In the genomic region with DNA sequence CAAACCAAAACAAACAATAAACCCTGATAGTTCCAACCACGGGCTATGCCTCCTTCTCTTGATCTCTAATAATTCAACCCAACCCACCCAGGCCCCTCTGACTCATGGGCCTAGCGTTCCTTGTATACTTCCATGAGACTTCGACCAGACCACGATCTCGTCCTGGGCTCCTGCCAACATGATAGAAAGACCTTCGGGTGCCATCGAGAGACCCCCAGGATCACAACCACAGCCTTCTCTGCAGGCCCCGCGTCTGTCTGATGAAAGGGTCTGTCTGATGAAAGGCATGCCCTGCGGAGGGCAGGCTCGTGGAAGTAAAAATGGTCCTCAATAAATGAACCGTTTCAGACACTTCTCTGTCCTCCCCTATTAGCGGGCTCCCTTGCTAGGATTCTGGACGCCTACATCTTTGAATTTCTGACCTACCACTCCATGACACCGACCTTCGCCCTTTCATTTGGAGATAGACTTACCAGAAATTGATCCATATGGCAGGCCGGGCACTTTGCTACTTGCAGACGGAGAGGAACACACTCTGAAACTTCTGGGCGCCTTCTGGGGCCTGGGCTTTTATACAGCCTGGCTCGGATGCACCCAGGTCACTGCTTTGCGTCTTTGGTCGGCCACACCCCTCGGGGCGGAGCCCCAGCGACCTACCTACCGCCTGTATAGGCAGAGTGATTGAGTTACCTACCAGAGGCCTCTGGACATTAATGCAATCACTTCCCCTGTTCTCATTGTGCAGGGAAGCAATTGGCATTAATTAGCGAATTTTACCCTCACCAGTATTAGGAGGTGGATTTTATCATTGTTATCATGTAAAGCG, we compare ENCODE assay signal across 2 cellular contexts.
TF ChIP-seq lines count a peak whose summit lies in the region.

No MANE protein-coding gene starts in this region.

TF ChIP-seq in GM23338, 12 proteins besides CTCF, POLR2A, EP300 and RAD21 (continues in another document):
- no peak for TF ChIP-seq EZH2phosphoT487 (IDR thresholded peaks at IDR 0.05; ENCODE audit: unreplicated experiment)
- TF ChIP-seq, protein P1, sequence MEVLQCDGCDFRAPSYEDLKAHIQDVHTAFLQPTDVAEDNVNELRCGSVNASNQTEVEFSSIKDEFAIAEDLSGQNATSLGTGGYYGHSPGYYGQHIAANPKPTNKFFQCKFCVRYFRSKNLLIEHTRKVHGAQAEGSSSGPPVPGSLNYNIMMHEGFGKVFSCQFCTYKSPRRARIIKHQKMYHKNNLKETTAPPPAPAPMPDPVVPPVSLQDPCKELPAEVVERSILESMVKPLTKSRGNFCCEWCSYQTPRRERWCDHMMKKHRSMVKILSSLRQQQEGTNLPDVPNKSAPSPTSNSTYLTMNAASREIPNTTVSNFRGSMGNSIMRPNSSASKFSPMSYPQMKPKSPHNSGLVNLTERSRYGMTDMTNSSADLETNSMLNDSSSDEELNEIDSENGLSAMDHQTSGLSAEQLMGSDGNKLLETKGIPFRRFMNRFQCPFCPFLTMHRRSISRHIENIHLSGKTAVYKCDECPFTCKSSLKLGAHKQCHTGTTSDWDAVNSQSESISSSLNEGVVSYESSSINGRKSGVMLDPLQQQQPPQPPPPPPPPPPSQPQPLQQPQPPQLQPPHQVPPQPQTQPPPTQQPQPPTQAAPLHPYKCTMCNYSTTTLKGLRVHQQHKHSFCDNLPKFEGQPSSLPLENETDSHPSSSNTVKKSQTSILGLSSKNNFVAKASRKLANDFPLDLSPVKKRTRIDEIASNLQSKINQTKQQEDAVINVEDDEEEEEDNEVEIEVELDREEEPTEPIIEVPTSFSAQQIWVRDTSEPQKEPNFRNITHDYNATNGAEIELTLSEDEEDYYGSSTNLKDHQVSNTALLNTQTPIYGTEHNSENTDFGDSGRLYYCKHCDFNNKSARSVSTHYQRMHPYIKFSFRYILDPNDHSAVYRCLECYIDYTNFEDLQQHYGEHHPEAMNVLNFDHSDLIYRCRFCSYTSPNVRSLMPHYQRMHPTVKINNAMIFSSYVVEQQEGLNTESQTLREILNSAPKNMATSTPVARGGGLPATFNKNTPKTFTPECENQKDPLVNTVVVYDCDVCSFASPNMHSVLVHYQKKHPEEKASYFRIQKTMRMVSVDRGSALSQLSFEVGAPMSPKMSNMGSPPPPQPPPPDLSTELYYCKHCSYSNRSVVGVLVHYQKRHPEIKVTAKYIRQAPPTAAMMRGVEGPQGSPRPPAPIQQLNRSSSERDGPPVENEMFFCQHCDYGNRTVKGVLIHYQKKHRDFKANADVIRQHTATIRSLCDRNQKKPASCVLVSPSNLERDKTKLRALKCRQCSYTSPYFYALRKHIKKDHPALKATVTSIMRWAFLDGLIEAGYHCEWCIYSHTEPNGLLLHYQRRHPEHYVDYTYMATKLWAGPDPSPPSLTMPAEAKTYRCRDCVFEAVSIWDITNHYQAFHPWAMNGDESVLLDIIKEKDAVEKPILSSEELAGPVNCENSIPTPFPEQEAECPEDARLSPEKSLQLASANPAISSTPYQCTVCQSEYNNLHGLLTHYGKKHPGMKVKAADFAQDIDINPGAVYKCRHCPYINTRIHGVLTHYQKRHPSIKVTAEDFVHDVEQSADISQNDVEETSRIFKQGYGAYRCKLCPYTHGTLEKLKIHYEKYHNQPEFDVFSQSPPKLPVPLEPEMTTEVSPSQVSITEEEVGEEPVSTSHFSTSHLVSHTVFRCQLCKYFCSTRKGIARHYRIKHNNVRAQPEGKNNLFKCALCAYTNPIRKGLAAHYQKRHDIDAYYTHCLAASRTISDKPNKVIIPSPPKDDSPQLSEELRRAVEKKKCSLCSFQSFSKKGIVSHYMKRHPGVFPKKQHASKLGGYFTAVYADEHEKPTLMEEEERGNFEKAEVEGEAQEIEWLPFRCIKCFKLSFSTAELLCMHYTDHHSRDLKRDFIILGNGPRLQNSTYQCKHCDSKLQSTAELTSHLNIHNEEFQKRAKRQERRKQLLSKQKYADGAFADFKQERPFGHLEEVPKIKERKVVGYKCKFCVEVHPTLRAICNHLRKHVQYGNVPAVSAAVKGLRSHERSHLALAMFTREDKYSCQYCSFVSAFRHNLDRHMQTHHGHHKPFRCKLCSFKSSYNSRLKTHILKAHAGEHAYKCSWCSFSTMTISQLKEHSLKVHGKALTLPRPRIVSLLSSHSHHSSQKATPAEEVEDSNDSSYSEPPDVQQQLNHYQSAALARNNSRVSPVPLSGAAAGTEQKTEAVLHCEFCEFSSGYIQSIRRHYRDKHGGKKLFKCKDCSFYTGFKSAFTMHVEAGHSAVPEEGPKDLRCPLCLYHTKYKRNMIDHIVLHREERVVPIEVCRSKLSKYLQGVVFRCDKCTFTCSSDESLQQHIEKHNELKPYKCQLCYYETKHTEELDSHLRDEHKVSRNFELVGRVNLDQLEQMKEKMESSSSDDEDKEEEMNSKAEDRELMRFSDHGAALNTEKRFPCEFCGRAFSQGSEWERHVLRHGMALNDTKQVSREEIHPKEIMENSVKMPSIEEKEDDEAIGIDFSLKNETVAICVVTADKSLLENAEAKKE (CRISPR knock-in tag; IDR thresholded peaks at IDR 0.05): no peak
- TF ChIP-seq POLR2AphosphoS5 (IDR thresholded peaks at IDR 0.05; ENCODE audit: low read depth): no peak
- TF ChIP-seq, protein P2, sequence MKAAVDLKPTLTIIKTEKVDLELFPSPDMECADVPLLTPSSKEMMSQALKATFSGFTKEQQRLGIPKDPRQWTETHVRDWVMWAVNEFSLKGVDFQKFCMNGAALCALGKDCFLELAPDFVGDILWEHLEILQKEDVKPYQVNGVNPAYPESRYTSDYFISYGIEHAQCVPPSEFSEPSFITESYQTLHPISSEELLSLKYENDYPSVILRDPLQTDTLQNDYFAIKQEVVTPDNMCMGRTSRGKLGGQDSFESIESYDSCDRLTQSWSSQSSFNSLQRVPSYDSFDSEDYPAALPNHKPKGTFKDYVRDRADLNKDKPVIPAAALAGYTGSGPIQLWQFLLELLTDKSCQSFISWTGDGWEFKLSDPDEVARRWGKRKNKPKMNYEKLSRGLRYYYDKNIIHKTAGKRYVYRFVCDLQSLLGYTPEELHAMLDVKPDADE (IDR thresholded peaks at IDR 0.05): no peak
- no peak for TF ChIP-seq JUNB (IDR thresholded peaks at IDR 0.05; ENCODE audit: unreplicated experiment)
- no peak for TF ChIP-seq ZNF331 (CRISPR knock-in tag; IDR thresholded peaks at IDR 0.05; ENCODE audit: low read depth)
- no peak for TF ChIP-seq ZNF114 (CRISPR knock-in tag; IDR thresholded peaks at IDR 0.05)
- no peak for TF ChIP-seq STAT1 (IDR thresholded peaks at IDR 0.05; ENCODE audit: unreplicated experiment)
- no peak for TF ChIP-seq NANOG (IDR thresholded peaks at IDR 0.05; ENCODE audit: borderline replicate concordance)
- TF ChIP-seq EZH2 (IDR thresholded peaks at IDR 0.05; ENCODE audit: low read depth, unreplicated experiment): no peak

TF ChIP-seq in H1, 55 proteins besides CTCF, POLR2A, EP300 and RAD21:
- no peak for TF ChIP-seq NRF1 (IDR thresholded peaks at IDR 0.05; ENCODE audit: low read depth, low read length)
- TF ChIP-seq CEBPB (IDR thresholded peaks at IDR 0.05; ENCODE audit: low read depth, low read length): no peak
- TF ChIP-seq, protein P3, sequence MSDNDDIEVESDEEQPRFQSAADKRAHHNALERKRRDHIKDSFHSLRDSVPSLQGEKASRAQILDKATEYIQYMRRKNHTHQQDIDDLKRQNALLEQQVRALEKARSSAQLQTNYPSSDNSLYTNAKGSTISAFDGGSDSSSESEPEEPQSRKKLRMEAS (IDR thresholded peaks at IDR 0.05): no peak
- TF ChIP-seq CBX5 (IDR thresholded peaks at IDR 0.05; ENCODE audit: low read depth, low read length): no peak
- TF ChIP-seq EGR1 (IDR thresholded peaks at IDR 0.05; ENCODE audit: borderline replicate concordance, low read depth, low read length): no peak
- TF ChIP-seq KDM4A (IDR thresholded peaks at IDR 0.05; ENCODE audit: low read depth, low read length, severe bottlenecking): no peak
- TF ChIP-seq GABPA (IDR thresholded peaks at IDR 0.05; ENCODE audit: borderline replicate concordance, insufficient read depth, low read length): no peak
- no peak for TF ChIP-seq TAF1 (IDR thresholded peaks at IDR 0.05; ENCODE audit: low read depth, low read length)
- no peak for TF ChIP-seq TBP (IDR thresholded peaks at IDR 0.05; ENCODE audit: low read depth, low read length)
- TF ChIP-seq, protein P4, sequence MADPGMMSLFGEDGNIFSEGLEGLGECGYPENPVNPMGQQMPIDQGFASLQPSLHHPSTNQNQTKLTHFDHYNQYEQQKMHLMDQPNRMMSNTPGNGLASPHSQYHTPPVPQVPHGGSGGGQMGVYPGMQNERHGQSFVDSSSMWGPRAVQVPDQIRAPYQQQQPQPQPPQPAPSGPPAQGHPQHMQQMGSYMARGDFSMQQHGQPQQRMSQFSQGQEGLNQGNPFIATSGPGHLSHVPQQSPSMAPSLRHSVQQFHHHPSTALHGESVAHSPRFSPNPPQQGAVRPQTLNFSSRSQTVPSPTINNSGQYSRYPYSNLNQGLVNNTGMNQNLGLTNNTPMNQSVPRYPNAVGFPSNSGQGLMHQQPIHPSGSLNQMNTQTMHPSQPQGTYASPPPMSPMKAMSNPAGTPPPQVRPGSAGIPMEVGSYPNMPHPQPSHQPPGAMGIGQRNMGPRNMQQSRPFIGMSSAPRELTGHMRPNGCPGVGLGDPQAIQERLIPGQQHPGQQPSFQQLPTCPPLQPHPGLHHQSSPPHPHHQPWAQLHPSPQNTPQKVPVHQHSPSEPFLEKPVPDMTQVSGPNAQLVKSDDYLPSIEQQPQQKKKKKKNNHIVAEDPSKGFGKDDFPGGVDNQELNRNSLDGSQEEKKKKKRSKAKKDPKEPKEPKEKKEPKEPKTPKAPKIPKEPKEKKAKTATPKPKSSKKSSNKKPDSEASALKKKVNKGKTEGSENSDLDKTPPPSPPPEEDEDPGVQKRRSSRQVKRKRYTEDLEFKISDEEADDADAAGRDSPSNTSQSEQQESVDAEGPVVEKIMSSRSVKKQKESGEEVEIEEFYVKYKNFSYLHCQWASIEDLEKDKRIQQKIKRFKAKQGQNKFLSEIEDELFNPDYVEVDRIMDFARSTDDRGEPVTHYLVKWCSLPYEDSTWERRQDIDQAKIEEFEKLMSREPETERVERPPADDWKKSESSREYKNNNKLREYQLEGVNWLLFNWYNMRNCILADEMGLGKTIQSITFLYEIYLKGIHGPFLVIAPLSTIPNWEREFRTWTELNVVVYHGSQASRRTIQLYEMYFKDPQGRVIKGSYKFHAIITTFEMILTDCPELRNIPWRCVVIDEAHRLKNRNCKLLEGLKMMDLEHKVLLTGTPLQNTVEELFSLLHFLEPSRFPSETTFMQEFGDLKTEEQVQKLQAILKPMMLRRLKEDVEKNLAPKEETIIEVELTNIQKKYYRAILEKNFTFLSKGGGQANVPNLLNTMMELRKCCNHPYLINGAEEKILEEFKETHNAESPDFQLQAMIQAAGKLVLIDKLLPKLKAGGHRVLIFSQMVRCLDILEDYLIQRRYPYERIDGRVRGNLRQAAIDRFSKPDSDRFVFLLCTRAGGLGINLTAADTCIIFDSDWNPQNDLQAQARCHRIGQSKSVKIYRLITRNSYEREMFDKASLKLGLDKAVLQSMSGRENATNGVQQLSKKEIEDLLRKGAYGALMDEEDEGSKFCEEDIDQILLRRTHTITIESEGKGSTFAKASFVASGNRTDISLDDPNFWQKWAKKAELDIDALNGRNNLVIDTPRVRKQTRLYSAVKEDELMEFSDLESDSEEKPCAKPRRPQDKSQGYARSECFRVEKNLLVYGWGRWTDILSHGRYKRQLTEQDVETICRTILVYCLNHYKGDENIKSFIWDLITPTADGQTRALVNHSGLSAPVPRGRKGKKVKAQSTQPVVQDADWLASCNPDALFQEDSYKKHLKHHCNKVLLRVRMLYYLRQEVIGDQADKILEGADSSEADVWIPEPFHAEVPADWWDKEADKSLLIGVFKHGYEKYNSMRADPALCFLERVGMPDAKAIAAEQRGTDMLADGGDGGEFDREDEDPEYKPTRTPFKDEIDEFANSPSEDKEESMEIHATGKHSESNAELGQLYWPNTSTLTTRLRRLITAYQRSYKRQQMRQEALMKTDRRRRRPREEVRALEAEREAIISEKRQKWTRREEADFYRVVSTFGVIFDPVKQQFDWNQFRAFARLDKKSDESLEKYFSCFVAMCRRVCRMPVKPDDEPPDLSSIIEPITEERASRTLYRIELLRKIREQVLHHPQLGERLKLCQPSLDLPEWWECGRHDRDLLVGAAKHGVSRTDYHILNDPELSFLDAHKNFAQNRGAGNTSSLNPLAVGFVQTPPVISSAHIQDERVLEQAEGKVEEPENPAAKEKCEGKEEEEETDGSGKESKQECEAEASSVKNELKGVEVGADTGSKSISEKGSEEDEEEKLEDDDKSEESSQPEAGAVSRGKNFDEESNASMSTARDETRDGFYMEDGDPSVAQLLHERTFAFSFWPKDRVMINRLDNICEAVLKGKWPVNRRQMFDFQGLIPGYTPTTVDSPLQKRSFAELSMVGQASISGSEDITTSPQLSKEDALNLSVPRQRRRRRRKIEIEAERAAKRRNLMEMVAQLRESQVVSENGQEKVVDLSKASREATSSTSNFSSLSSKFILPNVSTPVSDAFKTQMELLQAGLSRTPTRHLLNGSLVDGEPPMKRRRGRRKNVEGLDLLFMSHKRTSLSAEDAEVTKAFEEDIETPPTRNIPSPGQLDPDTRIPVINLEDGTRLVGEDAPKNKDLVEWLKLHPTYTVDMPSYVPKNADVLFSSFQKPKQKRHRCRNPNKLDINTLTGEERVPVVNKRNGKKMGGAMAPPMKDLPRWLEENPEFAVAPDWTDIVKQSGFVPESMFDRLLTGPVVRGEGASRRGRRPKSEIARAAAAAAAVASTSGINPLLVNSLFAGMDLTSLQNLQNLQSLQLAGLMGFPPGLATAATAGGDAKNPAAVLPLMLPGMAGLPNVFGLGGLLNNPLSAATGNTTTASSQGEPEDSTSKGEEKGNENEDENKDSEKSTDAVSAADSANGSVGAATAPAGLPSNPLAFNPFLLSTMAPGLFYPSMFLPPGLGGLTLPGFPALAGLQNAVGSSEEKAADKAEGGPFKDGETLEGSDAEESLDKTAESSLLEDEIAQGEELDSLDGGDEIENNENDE (IDR thresholded peaks at IDR 0.05; ENCODE audit: insufficient replicate concordance, low read length): no peak
- TF ChIP-seq JUND (IDR thresholded peaks at IDR 0.05; ENCODE audit: low read length): no peak
- TF ChIP-seq KDM1A (IDR thresholded peaks at IDR 0.05; ENCODE audit: borderline replicate concordance, low read length): no peak
- no peak for TF ChIP-seq CHD1 (IDR thresholded peaks at IDR 0.05; ENCODE audit: low read depth, low read length)
